Comparison of ENCODE assay signal across 16 cellular contexts in the genomic region with DNA sequence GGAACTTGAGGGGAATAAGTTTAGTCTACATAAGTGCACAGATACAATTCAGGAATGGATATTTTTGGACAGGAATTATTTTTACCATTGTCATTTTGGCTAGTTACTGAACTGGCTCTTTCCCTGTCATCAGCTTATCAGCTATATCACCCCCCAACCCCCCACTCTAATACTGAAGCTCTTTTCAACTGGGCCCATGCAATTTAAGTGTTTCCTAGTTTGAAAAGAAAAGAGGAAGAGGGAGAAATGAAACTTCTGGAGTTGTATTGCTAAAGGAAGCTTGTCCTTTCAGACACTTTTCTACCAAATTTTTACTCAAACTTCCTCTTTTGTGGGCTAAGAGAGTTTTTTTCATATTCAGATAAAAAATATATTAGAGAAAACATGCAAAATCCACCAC. TPM values are rescaled to one million over a fixed set of nuclear protein-coding genes. Genes with fewer than 3 reads are reported as not detected.
DNase-seq lines count a peak whose midpoint lies in the region; ATAC-seq, FAIRE-seq and TF ChIP-seq lines count a peak whose summit lies in the region.
"Had no signal": no experiment of that assay in that cellular context is flagged by ENCODE, and none has a peak within 500 bp of the region (broad histone marks: within the 10 kb centered on the region; RNA-seq: fewer than 3 reads in every experiment).

No MANE protein-coding gene starts in this region.

- DNase-seq in GM12891 (ENCODE audit: insufficient read length, low spot score) (no peak), MV-4-11 (lab: John Stamatoyannopoulos, UW) (peak; percentile 94), SKM-1 (lab: John Stamatoyannopoulos, UW; ENCODE audit: unreplicated experiment) (peak; percentile 88), pons (ENCODE audit: low spot score) (peak; percentile 57), NCI-H2196 treated with DMSO at 0.1 percent for 48 hours (lab: John Stamatoyannopoulos, UW; ENCODE audit: unreplicated experiment) (no peak)
- DNase-seq in activated naive CD4-positive, alpha-beta T cell (lab: John Stamatoyannopoulos, UW), result no peak
- DNase-seq: DMS 273 treated with DMSO at 0.1 percent for 48 hours, NCI-H1105, NCI-H187, NCI-H446 treated with DMSO at 0.1 percent for 48 hours, NCI-H774, T-helper 17 cell had no signal

- FAIRE-seq in GM12891 (lab: Jason Lieb, UNC), result no peak

- no peak for TF ChIP-seq POLR2A in GM12891 (IDR thresholded peaks at IDR 0.05; ENCODE audit: low read depth, low read length)

- no peak for ATAC-seq in activated CD4-positive, CD25-positive, alpha-beta regulatory T cell treated with anti-CD3 and anti-CD28 coated beads, Interleukin-2, amount 50 U/mL, for 24 hours
- ATAC-seq: T-helper 17 cell had no signal

TF ChIP-seq in GM12891, 5 proteins besides CTCF, POLR2A, EP300 and RAD21:
- TF ChIP-seq POU2F2 (IDR thresholded peaks at IDR 0.05; ENCODE audit: low read depth, low read length) (no peak), SPI1 (IDR thresholded peaks at IDR 0.05; ENCODE audit: low read depth, low read length) (peak; percentile 54)

RNA-seq across cellular contexts. Expression of gene TIMD4, which starts 18.5 kb away (rescaled TPM):
- polyA plus RNA-seq in GM12891 (2012; ENCODE audit: low read depth, missing spikeins), result 2.0 TPM
- polyA plus RNA-seq: AG04450, BJ, IgD-negative memory B cell had no signal

Comparison
In these comparisons a context has a peak if more than half of its experiments do, and no peak if none do; other contexts are left out.
1. DNase-seq: peak in MV-4-11 (single experiment), SKM-1 (single experiment) and pons (single experiment); none in GM12891 (single experiment), activated naive CD4-positive, alpha-beta T cell (0 of 4) and NCI-H2196 treated with DMSO at 0.1 percent for 48 hours (single experiment).